Comparison of ENCODE assay signal across 18 cellular contexts in the genomic region with DNA sequence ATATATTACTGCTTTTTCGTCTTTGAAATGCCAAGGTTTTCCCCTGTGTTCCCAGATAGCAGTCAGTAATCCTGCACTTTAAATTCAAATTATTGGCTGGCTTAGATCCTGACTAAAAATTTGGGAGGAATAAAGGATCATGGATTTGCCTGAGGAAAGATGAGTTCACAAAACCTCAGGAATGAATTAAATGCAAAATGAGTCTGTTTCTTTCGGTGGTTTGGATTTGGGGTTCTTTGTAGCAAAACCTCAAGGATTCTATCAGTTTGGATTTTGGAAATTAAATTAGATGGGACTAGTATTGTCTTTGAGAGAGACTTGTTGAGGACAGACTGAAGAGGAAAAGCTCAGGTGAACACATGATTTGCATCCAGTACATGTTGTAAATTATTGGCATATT. TPM values are rescaled to one million over a fixed set of nuclear protein-coding genes. Genes with fewer than 3 reads are reported as not detected.
DNase-seq lines count a peak whose midpoint lies in the region; ATAC-seq and TF ChIP-seq lines count a peak whose summit lies in the region.
"Had no signal": no experiment of that assay in that cellular context is flagged by ENCODE, and none has a peak within 500 bp of the region (broad histone marks: within the 10 kb centered on the region; RNA-seq: fewer than 3 reads in every experiment).

No MANE protein-coding gene starts in this region.

- H3K27me3 ChIP-seq in left ventricle myocardium inferior (ENCODE audit: low read depth) (no peaks in the 10 kb centered on the region), dorsolateral prefrontal cortex (no peaks in the 10 kb centered on the region), mesendoderm (ENCODE audit: insufficient read depth, low read length, poor library complexity) (no peaks in the 10 kb centered on the region), SJCRH30 (no peaks in the 10 kb centered on the region)
- H3K27me3 ChIP-seq: SJSA1 had no signal

- peaks cover 13% of the 10 kb centered on the region for H3K79me2 ChIP-seq in mesendoderm (ENCODE audit: control insufficient read depth, insufficient read depth, low read length)

- H3K9me3 Mint-ChIP-seq in immature natural killer cell: no peaks in the 10 kb centered on the region
- H3K9me3 Mint-ChIP-seq: IgD-negative memory B cell had no signal

- WGBS in mesendoderm (ENCODE audit: extremely low coverage, insufficient coverage, low lambda C conversion rate): no CpG with 5 or more reads among the region's 2 CpGs

- H3K36me3 ChIP-seq in left ventricle myocardium inferior: no peaks in the 10 kb centered on the region
- no peaks in the 10 kb centered on the region for H3K36me3 ChIP-seq in mesendoderm (ENCODE audit: control insufficient read depth, insufficient read depth, low read length)
- H3K36me3 ChIP-seq in SJCRH30: no peaks in the 10 kb centered on the region; the same call in 1 of the 2 replicates
- H3K36me3 ChIP-seq: HAP-1, SJSA1 had no signal

- no peak overlapping the region for H2BK120ac ChIP-seq in mesendoderm (ENCODE audit: low read depth, low read length)

- H3K4me1 Mint-ChIP-seq in immature natural killer cell: no peaks in the 10 kb centered on the region

- peak overlapping the region; percentile 95 for H3K27ac ChIP-seq in left ventricle myocardium inferior (replicated peaks)
- H3K27ac ChIP-seq in dorsolateral prefrontal cortex: peak overlapping the region in 41 of 59 donors; percentile 7 to 98 (median 78)
- H3K27ac ChIP-seq in mesendoderm (ENCODE audit: low read depth, low read length): no peak overlapping the region
- H3K27ac ChIP-seq in SJCRH30: no peak overlapping the region
- H3K27ac ChIP-seq: C4-2B, SJSA1 had no signal

- no peak overlapping the region for H3K18ac ChIP-seq in mesendoderm (ENCODE audit: low read length)

- H4K5ac ChIP-seq in mesendoderm (ENCODE audit: low read length): no peak overlapping the region

- H3K4me3 ChIP-seq in left ventricle myocardium inferior (no peak overlapping the region), dorsolateral prefrontal cortex (no peak overlapping the region), mesendoderm (ENCODE audit: low read length) (no peak overlapping the region), SJCRH30 (no peak overlapping the region)
- H3K4me3 ChIP-seq: HAP-1, SJSA1 had no signal

- peaks cover 12% of the 10 kb centered on the region for H3K79me1 ChIP-seq in mesendoderm (ENCODE audit: low read length)

- no peak overlapping the region for H2AK5ac ChIP-seq in mesendoderm (ENCODE audit: low read length)

- peak overlapping the region; percentile 1 for H3K23ac ChIP-seq in mesendoderm (ENCODE audit: low read length)

- H2BK15ac ChIP-seq in mesendoderm (replicated peaks; ENCODE audit: low read depth): no peak overlapping the region

- no peak overlapping the region for H3K9ac ChIP-seq in mesendoderm (ENCODE audit: low read length)

- H3K27ac Mint-ChIP-seq in immature natural killer cell: no peak overlapping the region
- H3K27ac Mint-ChIP-seq: IgD-negative memory B cell had no signal

- H3K4me3 Mint-ChIP-seq in immature natural killer cell: no peak overlapping the region
- H3K4me3 Mint-ChIP-seq: IgD-negative memory B cell had no signal

- no peak overlapping the region for H3K56ac ChIP-seq in mesendoderm (ENCODE audit: low read length)

- TF ChIP-seq CTCF in left ventricle myocardium inferior (IDR thresholded peaks at IDR 0.05; ENCODE audit: borderline replicate concordance) (no peak), dorsolateral prefrontal cortex (IDR thresholded peaks at IDR 0.05 in 54 of 56, conservative IDR thresholded peaks at IDR 0.05 in 2 of 56; ENCODE audit: low read depth in 1 of 56, partially characterized antibody in 56 of 56) (no peak)

- H3K9me3 ChIP-seq in left ventricle myocardium inferior (replicated peaks) (no peaks in the 10 kb centered on the region), SJCRH30 (replicated peaks) (0 out of 2 replicates have a peak, but pooled peaks cover 3% of the 10 kb centered on the region)
- H3K9me3 ChIP-seq: HAP-1, SJSA1 had no signal

- intact Hi-C loops in left ventricle myocardium inferior (cut with micrococcal nuclease): no loop called here
- intact Hi-C loops in Right ventricle myocardium inferior (cut with DNase I): loop anchor here (5.0 kb wide), 1 partner anchor 33 kb away; no protein-coding TSS in a partner anchor
- intact Hi-C loops in dorsolateral prefrontal cortex (cut with DNase I): no loop called here

- H3K4me1 ChIP-seq in left ventricle myocardium inferior (peaks cover 91% of the 10 kb centered on the region), mesendoderm (ENCODE audit: control insufficient read depth, low read depth, low read length) (peaks cover 2% of the 10 kb centered on the region), SJCRH30 (peaks cover 12% of the 10 kb centered on the region; the same call in 1 of the 2 replicates)

- peaks cover 0 to 4% (median 1%) of the 10 kb centered on the region in 3 donors for H3K27me3 Mint-ChIP-seq in immature natural killer cell (ENCODE audit: low read depth in 3 of 3)
- H3K27me3 Mint-ChIP-seq: IgD-negative memory B cell had no signal

- H3K4me2 ChIP-seq in mesendoderm (ENCODE audit: low read length): no peak overlapping the region

- ATAC-seq in Right ventricle myocardium inferior (no peak), HG03342 (IDR thresholded peaks at IDR 0.05; ENCODE audit: unreplicated experiment) (no peak)

- no peak overlapping the region for H4K8ac ChIP-seq in mesendoderm (ENCODE audit: low read depth, low read length)

- DNase-seq in left ventricle myocardium inferior (no peak), Right ventricle myocardium inferior (ENCODE audit: missing footprints) (no peak), dorsolateral prefrontal cortex (no peak), mesendoderm (no peak), SJCRH30 (no peak), immature natural killer cell (no peak), activated gamma-delta T cell (lab: John Stamatoyannopoulos, UW) (no peak)
- DNase-seq: 8988T, MV-4-11, NCI-H1417 treated with DMSO at 0.1 percent for 48 hours, NCI-H2029 treated with DMSO at 0.1 percent for 48 hours, NCI-H510A, RPMI8226 had no signal

- H2BK5ac ChIP-seq in mesendoderm (ENCODE audit: low read length): no peak overlapping the region

- H3K36me3 Mint-ChIP-seq in immature natural killer cell: no peaks in the 10 kb centered on the region

- no peak overlapping the region for H3K4ac ChIP-seq in mesendoderm (ENCODE audit: low read depth, low read length)

RNA-seq across cellular contexts. Expression of gene PPFIBP1, which starts 36.1 kb away (rescaled TPM):
- total RNA-seq in left ventricle myocardium inferior: 258 TPM
- 330 TPM for total RNA-seq in Right ventricle myocardium inferior
- 100 to 1,000 TPM; 105 to 192 (median 143) TPM for total RNA-seq in dorsolateral prefrontal cortex
- polyA plus RNA-seq in mesendoderm (2013, experiment 1 of 2): 24.7 TPM
- 24.3 TPM for polyA plus RNA-seq in mesendoderm (2013, experiment 2 of 2)
- 51.9 and 53.5 TPM in 2 replicates for total RNA-seq in SJCRH30 (2014; rRNA removed; shearing (Covaris generic))
- under 1 TPM in 2 of 3 donors, not detected in 1; 0.39 to 0.62 TPM for polyA plus RNA-seq in immature natural killer cell

Comparison
In these comparisons a context has a peak if more than half of its experiments do, and no peak if none do; other contexts are left out.
1. H3K27ac ChIP-seq: peak in left ventricle myocardium inferior (single experiment) and dorsolateral prefrontal cortex (41 of 59); none in mesendoderm (single experiment) and SJCRH30 (single experiment).